13 cellular contexts compared by ENCODE assay signal in the genomic region with DNA sequence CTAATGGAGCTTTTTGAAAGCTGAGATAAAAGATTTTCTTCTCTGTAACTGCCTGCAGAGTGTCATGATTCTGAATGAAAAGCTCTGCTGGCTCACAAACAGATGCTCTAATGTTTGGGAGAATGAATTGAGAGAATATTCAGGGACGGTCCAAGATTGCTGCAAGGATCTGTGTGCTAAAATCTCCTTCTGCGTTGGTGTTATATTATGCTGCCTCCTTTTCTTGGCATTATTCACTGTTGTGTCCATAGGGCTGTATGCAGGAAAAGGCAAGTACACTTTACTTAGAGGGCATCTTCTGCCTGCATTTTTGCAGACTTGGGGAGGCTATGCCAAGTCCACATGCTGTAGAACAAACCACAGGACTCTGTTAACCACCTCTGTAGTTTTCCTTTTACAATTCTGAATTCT.
DNase-seq lines count a peak whose midpoint lies in the region; ATAC-seq and TF ChIP-seq lines count a peak whose summit lies in the region.
"Had no signal": no experiment of that assay in that cellular context is flagged by ENCODE, and none has a peak within 500 bp of the region (broad histone marks: within the 10 kb centered on the region; RNA-seq: fewer than 3 reads in every experiment).

No MANE protein-coding gene starts in this region.

- TF ChIP-seq EP300 in esophagus muscularis mucosa (IDR thresholded peaks at IDR 0.05), result no peak

- DNase-seq in Ammon's horn (ENCODE audit: low spot score) (peak; percentile 45), NCI-H446 (lab: John Stamatoyannopoulos, UW) (peak; percentile 48 to 57), esophagus muscularis mucosa (ENCODE audit: extremely low spot score) (no peak), occipital lobe (lab: John Stamatoyannopoulos, UW) (peak; percentile 13), left lobe of liver (ENCODE audit: low spot score) (no peak), DMS153 treated with DMSO at 0.1 percent for 48 hours (lab: John Stamatoyannopoulos, UW; ENCODE audit: unreplicated experiment) (no peak)
- DNase-seq in stimulated activated naive B cell treated with anti-CD40 and anti-IgM and Interleukin-4, amounts not matched to agents 10 μg/mL and 1 μg/mL and 100 μg/mL, for 72 hours, result no peak
- DNase-seq: activated CD4-positive, alpha-beta T cell treated with anti-CD3 and anti-CD28 coated beads, Interleukin-2, amount 50 U/mL, for 48 hours; activated naive CD4-positive, alpha-beta T cell treated with anti-CD3 and anti-CD28 coated beads, Interleukin-2, amount 10 ng/mL, durations not matched to agents 7 days and 5 days; midbrain had no signal

- H3K4me1 ChIP-seq in esophagus muscularis mucosa, result peaks cover 46 to 61% (median 50%) of the 10 kb centered on the region in 4 donors

- ATAC-seq in left lobe of liver (no peak), HG03521 (IDR thresholded peaks at IDR 0.05; ENCODE audit: unreplicated experiment) (no peak)
- ATAC-seq in stimulated activated naive B cell treated with anti-CD40 and anti-IgM and Interleukin-4, amounts not matched to agents 10 μg/mL and 1 μg/mL and 100 μg/mL, for 72 hours (replicated peaks), result no peak

- H3K9me3 ChIP-seq in esophagus muscularis mucosa, result no peaks in the 10 kb centered on the region

- WGBS in esophagus muscularis mucosa, result 42% methylated on average over 2 of the region's 2 CpGs

- TF ChIP-seq POLR2A in esophagus muscularis mucosa (IDR thresholded peaks at IDR 0.05; ENCODE audit: low read depth), result no peak

- no peaks in the 10 kb centered on the region for H3K9me3 Mint-ChIP-seq in stimulated activated naive B cell treated with anti-CD40 and anti-IgM and Interleukin-4, amounts not matched to agents 10 μg/mL and 1 μg/mL and 100 μg/mL, for 72 hours
- H3K9me3 Mint-ChIP-seq: activated naive CD4-positive, alpha-beta T cell treated with anti-CD3 and anti-CD28 coated beads, Interleukin-2, amount 10 ng/mL, durations not matched to agents 7 days and 5 days; dendritic cell treated with granulocyte-macrophage colony-stimulating factor and Interleukin-4, amounts not matched to agents 40 ng/mL and 50 ng/mL, for 4 days had no signal

- no peaks in the 10 kb centered on the region for H3K27me3 ChIP-seq in esophagus muscularis mucosa

- no peak overlapping the region for H3K4me3 Mint-ChIP-seq in stimulated activated naive B cell treated with anti-CD40 and anti-IgM and Interleukin-4, amounts not matched to agents 10 μg/mL and 1 μg/mL and 100 μg/mL, for 72 hours
- H3K4me3 Mint-ChIP-seq: activated naive CD4-positive, alpha-beta T cell treated with anti-CD3 and anti-CD28 coated beads, Interleukin-2, amount 10 ng/mL, durations not matched to agents 7 days and 5 days; dendritic cell treated with granulocyte-macrophage colony-stimulating factor and Interleukin-4, amounts not matched to agents 40 ng/mL and 50 ng/mL, for 4 days; T-helper 1 cell treated with Interleukin-12 subunit alpha and Interleukin-12 subunit beta and Interleukin-4 antibody, amounts not matched to agents 30 μg/mL and 1 μg/mL, for 36 hours had no signal

- H3K36me3 ChIP-seq in esophagus muscularis mucosa, result no peaks in the 10 kb centered on the region

- no peak overlapping the region for H3K4me3 ChIP-seq in esophagus muscularis mucosa

- H3K27ac Mint-ChIP-seq in stimulated activated naive B cell treated with anti-CD40 and anti-IgM and Interleukin-4, amounts not matched to agents 10 μg/mL and 1 μg/mL and 100 μg/mL, for 72 hours, result no peak overlapping the region
- H3K27ac Mint-ChIP-seq: activated naive CD4-positive, alpha-beta T cell treated with anti-CD3 and anti-CD28 coated beads, Interleukin-2, amount 10 ng/mL, durations not matched to agents 7 days and 5 days; dendritic cell treated with granulocyte-macrophage colony-stimulating factor and Interleukin-4, amounts not matched to agents 40 ng/mL and 50 ng/mL, for 4 days; T-helper 1 cell treated with Interleukin-12 subunit alpha and Interleukin-12 subunit beta and Interleukin-4 antibody, amounts not matched to agents 30 μg/mL and 1 μg/mL, for 36 hours had no signal

- no peaks in the 10 kb centered on the region for H3K36me3 Mint-ChIP-seq in stimulated activated naive B cell treated with anti-CD40 and anti-IgM and Interleukin-4, amounts not matched to agents 10 μg/mL and 1 μg/mL and 100 μg/mL, for 72 hours
- H3K36me3 Mint-ChIP-seq: activated naive CD4-positive, alpha-beta T cell treated with anti-CD3 and anti-CD28 coated beads, Interleukin-2, amount 10 ng/mL, durations not matched to agents 7 days and 5 days had no signal

- no peak for TF ChIP-seq CTCF in esophagus muscularis mucosa (IDR thresholded peaks at IDR 0.05)

- H3K27me3 Mint-ChIP-seq in stimulated activated naive B cell treated with anti-CD40 and anti-IgM and Interleukin-4, amounts not matched to agents 10 μg/mL and 1 μg/mL and 100 μg/mL, for 72 hours, result peaks cover 7 to 16% of the 10 kb centered on the region in 2 donors
- H3K27me3 Mint-ChIP-seq: dendritic cell treated with granulocyte-macrophage colony-stimulating factor and Interleukin-4, amounts not matched to agents 40 ng/mL and 50 ng/mL, for 4 days had no signal

- intact Hi-C loops in esophagus muscularis mucosa (cut with DNase I), result loop anchor here (10.0 kb wide), 1 partner anchor 314 kb away; a partner anchor contains a TSS

- peak overlapping the region in 3 of 4 donors; percentile 55 to 73 (median 57) for H3K27ac ChIP-seq in esophagus muscularis mucosa (replicated peaks in 1 of 4)

- no peaks in the 10 kb centered on the region for H3K4me1 Mint-ChIP-seq in stimulated activated naive B cell treated with anti-CD40 and anti-IgM and Interleukin-4, amounts not matched to agents 10 μg/mL and 1 μg/mL and 100 μg/mL, for 72 hours

Comparison
In these comparisons a context has a peak if more than half of its experiments do, and no peak if none do; other contexts are left out.
1. DNase-seq: peak in Ammon's horn (single experiment), NCI-H446 (2 of 2) and occipital lobe (single experiment); none in esophagus muscularis mucosa (single experiment), left lobe of liver (single experiment), stimulated activated naive B cell treated with anti-CD40 and anti-IgM and Interleukin-4, amounts not matched to agents 10 μg/mL and 1 μg/mL and 100 μg/mL, for 72 hours (single experiment) and DMS153 treated with DMSO at 0.1 percent for 48 hours (single experiment).